In genomic region chr20:31237763-31238162, GRCh38 we compare ENCODE assay signal across 8 cellular contexts. TPM values are rescaled to one million over a fixed set of nuclear protein-coding genes. Genes with fewer than 3 reads are reported as not detected.
"Had no signal": no experiment of that assay in that cellular context is flagged by ENCODE, and none has a peak within 500 bp of the region (broad histone marks: within the 10 kb centered on the region; RNA-seq: fewer than 3 reads in every experiment).

No MANE protein-coding gene starts in this region.

- ATAC-seq: K562 had no signal

- H3K27ac ChIP-seq: GM23248, HL-60 had no signal

- H3K4me1 Mint-ChIP-seq: H9 had no signal

- H3K9ac ChIP-seq: GM23248 had no signal

- DNase-seq: GM23248, H9, HCEC 1CT, KG1 had no signal

- H3K27ac Mint-ChIP-seq: H9 had no signal

- H2AFZ ChIP-seq: GM23248 had no signal

- H3K4me3 ChIP-seq: GM23248, K562 had no signal

- H3K4me3 Mint-ChIP-seq: H9 had no signal

- H3K9me3 Mint-ChIP-seq: H9 had no signal

RNA-seq across cellular contexts. Expression of gene DEFB115, which starts 19.7 kb away (rescaled TPM):
- total RNA-seq: GM23248, H1, H9, HT1080, K562 had no signal
- polyA plus RNA-seq: GM23248, H1, K562 had no signal
